ENCODE assay signal across 8 cellular contexts in the genomic region with DNA sequence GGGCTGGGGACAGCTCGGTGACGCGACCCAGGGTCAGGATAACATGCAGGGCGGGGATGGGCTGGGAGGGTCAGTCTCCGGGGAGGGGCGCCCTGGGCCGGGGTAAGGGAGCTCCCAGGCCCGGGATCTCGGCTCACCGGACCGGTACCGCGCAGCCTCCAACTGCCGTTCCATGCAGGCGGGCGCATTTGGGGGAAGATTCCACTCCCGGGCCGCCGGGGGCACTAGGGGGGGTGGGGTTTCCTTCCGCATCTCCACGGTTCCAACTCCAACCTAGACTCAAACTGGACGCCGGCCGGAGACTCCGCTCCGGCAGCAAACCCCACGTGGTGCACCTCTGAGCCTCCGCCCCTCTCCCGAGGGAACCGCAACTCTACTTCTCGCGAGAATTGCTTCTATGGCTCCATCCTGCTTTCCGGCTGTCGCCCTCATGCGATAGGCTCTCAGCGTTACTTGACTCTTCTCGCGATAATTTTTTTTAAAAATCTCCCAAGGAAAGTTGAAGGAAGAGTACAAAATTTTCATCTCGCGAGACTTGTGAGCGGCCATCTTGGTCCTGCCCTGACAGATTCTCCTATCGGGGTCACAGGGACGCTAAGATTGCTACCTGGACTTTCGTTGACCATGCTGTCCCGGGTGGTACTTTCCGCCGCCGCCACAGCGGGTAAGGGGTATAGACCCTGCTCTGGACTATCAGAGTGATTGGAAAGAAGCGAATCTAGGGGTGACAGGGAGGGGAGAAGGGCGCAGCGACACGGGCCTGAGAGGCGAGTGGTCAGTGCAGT. TPM values are rescaled to one million over a fixed set of nuclear protein-coding genes. Genes with fewer than 3 reads are reported as not detected.
DNase-seq lines count a peak whose midpoint lies in the region; ATAC-seq and TF ChIP-seq lines count a peak whose summit lies in the region.

A gene with protein sequence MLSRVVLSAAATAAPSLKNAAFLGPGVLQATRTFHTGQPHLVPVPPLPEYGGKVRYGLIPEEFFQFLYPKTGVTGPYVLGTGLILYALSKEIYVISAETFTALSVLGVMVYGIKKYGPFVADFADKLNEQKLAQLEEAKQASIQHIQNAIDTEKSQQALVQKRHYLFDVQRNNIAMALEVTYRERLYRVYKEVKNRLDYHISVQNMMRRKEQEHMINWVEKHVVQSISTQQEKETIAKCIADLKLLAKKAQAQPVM (plus strand): TSS at position 547 of the 785 bp plus-strand sequence. CDS start 78 bp downstream, at position 625.
A gene (minus strand): TSS at position 339 of the 785 bp plus-strand sequence. CDS start 87 bp downstream, at position 252.

- TF ChIP-seq POLR2A in spleen (IDR thresholded peaks at IDR 0.05) = peak in 1 of 3 donors; percentile 13

- peaks cover 0 to 63% (median 29%) of the 10 kb centered on the region in 6 donors for H3K36me3 ChIP-seq in spleen

- H3K27ac ChIP-seq in spleen = peak within 1 kb of the TSS; percentile 77 to 91 (median 88)

- ATAC-seq in GM19025 (IDR thresholded peaks at IDR 0.05; ENCODE audit: low read depth, unreplicated experiment) (peak; percentile 93), HG03342 (IDR thresholded peaks at IDR 0.05; ENCODE audit: unreplicated experiment) (peak; percentile 90)
- peak; percentile 88 for ATAC-seq in central memory CD8-positive, alpha-beta T cell (replicated peaks; ENCODE audit: extremely low read depth, poor library complexity, severe bottlenecking)

- no peaks in the 10 kb centered on the region for H3K9me3 ChIP-seq in spleen

- H3K27ac Mint-ChIP-seq in central memory CD8-positive, alpha-beta T cell (ENCODE audit: low read depth) = peak within 1 kb of the TSS; percentile 99

- no peaks in the 10 kb centered on the region for H3K27me3 Mint-ChIP-seq in central memory CD8-positive, alpha-beta T cell

- intact Hi-C loops in spleen (cut with DNase I; ENCODE audit: low total_unique reads) = no loop called here

- peak within 1 kb of the TSS; percentile 99 for H3K4me3 ChIP-seq in AG09309 (ENCODE audit: control insufficient read depth, low read depth, low read length)
- peak within 1 kb of the TSS; percentile 79 to 98 (median 92) for H3K4me3 ChIP-seq in spleen

- peaks cover 44% of the 10 kb centered on the region for H3K36me3 Mint-ChIP-seq in central memory CD8-positive, alpha-beta T cell (ENCODE audit: insufficient read depth)

- peak within 1 kb of the TSS; percentile 100 for H3K4me3 Mint-ChIP-seq in central memory CD8-positive, alpha-beta T cell

- H3K9me3 Mint-ChIP-seq in central memory CD8-positive, alpha-beta T cell = no peaks in the 10 kb centered on the region

- DNase-seq in AG09309 (ENCODE audit: low read depth) = peak; percentile 97
- DNase-seq in NCI-H446 (lab: John Stamatoyannopoulos, UW) = peak; percentile 99 to 100
- DNase-seq in activated CD4-positive, CD25-positive, alpha-beta regulatory T cell treated with anti-CD3 and anti-CD28 coated beads, Interleukin-2, amount 50 U/mL, for 16 hours (ENCODE audit: low read depth, low spot score) = peak; percentile 82
- DNase-seq in central memory CD8-positive, alpha-beta T cell (ENCODE audit: low spot score in 2 of 2) = peak; percentile 68 to 88
- peak; percentile 100 for DNase-seq in inferior parietal cortex (ENCODE audit: extremely low spot score)
- DNase-seq in spleen = peak; percentile 95

- 0% methylated on average over 32 to 54 of the region's 54 CpGs for WGBS in spleen, 5 donors

- peaks cover 73% of the 10 kb centered on the region for H3K4me1 Mint-ChIP-seq in central memory CD8-positive, alpha-beta T cell

- H3K4me1 ChIP-seq in spleen = peaks cover 33 to 84% (median 66%) of the 10 kb centered on the region in 6 donors

- no peaks in the 10 kb centered on the region for H3K27me3 ChIP-seq in spleen (replicated peaks in 1 of 7)

- no peak for TF ChIP-seq CTCF in AG09309 (IDR thresholded peaks at IDR 0.05; ENCODE audit: control insufficient read depth, insufficient read depth, low read depth, low read length, missing control alignments)
- peak in 4 of 11 experiments; percentile 6 to 59 (median 44) for TF ChIP-seq CTCF in spleen (IDR thresholded peaks at IDR 0.05 in 8 of 11, conservative IDR thresholded peaks at IDR 0.05 in 3 of 11)

RNA-seq across cellular contexts. Expression of the first gene that starts in this region (rescaled TPM):
- total RNA-seq in spleen = 100 to 1,000 TPM; 124 to 168 (median 143) TPM
- polyA plus RNA-seq in spleen = 100 to 1,000 TPM; 204 to 277 (median 262) TPM

RNA-seq across cellular contexts. Expression of the second gene that starts in this region (rescaled TPM):
- 10 to 100 TPM; 25.4 to 36.6 (median 34.9) TPM for total RNA-seq in spleen
- polyA plus RNA-seq in spleen = 10 to 100 TPM; 24.8 to 34.5 (median 31.7) TPM

Comparison
In these comparisons a context has a peak if more than half of its experiments do, and no peak if none do; other contexts are left out.
1. Peak in every context shown above with its lines: DNase-seq, ATAC-seq, H3K4me3 ChIP-seq and H3K27ac ChIP-seq.